ENCODE assay signal across 9 cellular contexts in genomic region chr1:8040586-8040985, GRCh38. TPM values are rescaled to one million over a fixed set of nuclear protein-coding genes. Genes with fewer than 3 reads are reported as not detected.
DNase-seq lines count a peak whose midpoint lies in the region; ATAC-seq and TF ChIP-seq lines count a peak whose summit lies in the region.
"Had no signal": no experiment of that assay in that cellular context is flagged by ENCODE, and none has a peak within 500 bp of the region (broad histone marks: within the 10 kb centered on the region; RNA-seq: fewer than 3 reads in every experiment).

No MANE protein-coding gene starts in this region.

- peaks cover 0 to 8% of the 10 kb centered on the region in 2 donors for H3K9me3 Mint-ChIP-seq in effector memory CD8-positive, alpha-beta T cell
- H3K9me3 Mint-ChIP-seq in natural killer cell: peaks cover 2 to 3% of the 10 kb centered on the region in 2 donors

- ATAC-seq in HG03439 (IDR thresholded peaks at IDR 0.05; ENCODE audit: unreplicated experiment) (no peak), HG03095 (IDR thresholded peaks at IDR 0.05; ENCODE audit: unreplicated experiment) (no peak), natural killer cell (no peak)
- no peak for ATAC-seq in effector memory CD8-positive, alpha-beta T cell (replicated peaks)

- H3K27me3 Mint-ChIP-seq in effector memory CD8-positive, alpha-beta T cell: peaks cover 0 to 13% of the 10 kb centered on the region in 2 donors
- peaks cover 14 to 16% of the 10 kb centered on the region in 2 donors for H3K27me3 Mint-ChIP-seq in natural killer cell (ENCODE audit: low read depth in 2 of 2)

- no peaks in the 10 kb centered on the region for H3K36me3 Mint-ChIP-seq in effector memory CD8-positive, alpha-beta T cell (ENCODE audit: insufficient read depth)
- peaks cover 7% of the 10 kb centered on the region for H3K36me3 Mint-ChIP-seq in natural killer cell

- TF ChIP-seq POLR2A in esophagus squamous epithelium (IDR thresholded peaks at IDR 0.05): no peak

- no peak overlapping the region for H3K4me3 ChIP-seq in esophagus squamous epithelium

- H3K9me3 ChIP-seq in esophagus squamous epithelium: no peaks in the 10 kb centered on the region

- H3K27ac Mint-ChIP-seq in effector memory CD8-positive, alpha-beta T cell: no peak overlapping the region
- no peak overlapping the region for H3K27ac Mint-ChIP-seq in natural killer cell

- no peaks in the 10 kb centered on the region for H3K27me3 ChIP-seq in esophagus squamous epithelium

- H3K27ac ChIP-seq in esophagus squamous epithelium: peak overlapping the region; percentile 49 to 72 (median 64)

- peaks cover 0 to 14% (median 7%) of the 10 kb centered on the region in 3 donors for H3K4me1 ChIP-seq in esophagus squamous epithelium

- no peaks in the 10 kb centered on the region for H3K36me3 ChIP-seq in esophagus squamous epithelium

- DNase-seq in DMS53 (lab: John Stamatoyannopoulos, UW): peak; percentile 95
- DNase-seq in NCI-H510A (lab: John Stamatoyannopoulos, UW): peak; percentile 92
- peak; percentile 23 for DNase-seq in esophagus squamous epithelium (lab: John Stamatoyannopoulos, UW)
- DNase-seq in posterior vena cava (ENCODE audit: low spot score): peak; percentile 90
- DNase-seq in effector memory CD8-positive, alpha-beta T cell: no peak
- DNase-seq in natural killer cell: no peak
- DNase-seq: cerebellar nuclear complex had no signal

- intact Hi-C loops in esophagus squamous epithelium (cut with DNase I) (no loop called here), posterior vena cava (cut with DNase I) (no loop called here), natural killer cell (cut with micrococcal nuclease) (no loop called here)

- no peak overlapping the region for H3K4me3 Mint-ChIP-seq in effector memory CD8-positive, alpha-beta T cell
- H3K4me3 Mint-ChIP-seq in natural killer cell: no peak overlapping the region

- 29 to 43% methylated on average over 1 of the region's 1 CpG for WGBS in esophagus squamous epithelium, 2 donors

- no peaks in the 10 kb centered on the region for H3K4me1 Mint-ChIP-seq in effector memory CD8-positive, alpha-beta T cell (ENCODE audit: low read depth in 2 of 2)
- H3K4me1 Mint-ChIP-seq in natural killer cell: no peaks in the 10 kb centered on the region

- TF ChIP-seq CTCF in esophagus squamous epithelium (IDR thresholded peaks at IDR 0.05) (no peak), natural killer cell (IDR thresholded peaks at IDR 0.05) (no peak)

RNA-seq across cellular contexts. Expression of gene ERRFI1, which starts 14.5 kb away (rescaled TPM):
- total RNA-seq in esophagus squamous epithelium (10 to 100 TPM; 23.3 to 95.9 (median 49.3) TPM), posterior vena cava (100 to 1,000 TPM in 1 of 2 donors, 10 to 100 TPM in 1; 84.4 to 151 TPM), natural killer cell (1 to 10 TPM; 2.9 to 4.9 (median 4.0) TPM)

Comparison
In these comparisons a context has a peak if more than half of its experiments do, and no peak if none do; other contexts are left out.
1. DNase-seq: peak in DMS53 (single experiment), NCI-H510A (single experiment), esophagus squamous epithelium (single experiment) and posterior vena cava (single experiment); none in effector memory CD8-positive, alpha-beta T cell (0 of 3) and natural killer cell (single experiment).
2. RNA of gene ERRFI1, which starts 14.5 kb away (total RNA-seq): 84.4 to 151 TPM in posterior vena cava and 23.3 to 95.9 TPM in esophagus squamous epithelium; 2.9 to 4.9 TPM in natural killer cell; every median in the first group is over 4 times any median in the second.